Comparison of ENCODE assay signal across 13 cellular contexts in the genomic region with DNA sequence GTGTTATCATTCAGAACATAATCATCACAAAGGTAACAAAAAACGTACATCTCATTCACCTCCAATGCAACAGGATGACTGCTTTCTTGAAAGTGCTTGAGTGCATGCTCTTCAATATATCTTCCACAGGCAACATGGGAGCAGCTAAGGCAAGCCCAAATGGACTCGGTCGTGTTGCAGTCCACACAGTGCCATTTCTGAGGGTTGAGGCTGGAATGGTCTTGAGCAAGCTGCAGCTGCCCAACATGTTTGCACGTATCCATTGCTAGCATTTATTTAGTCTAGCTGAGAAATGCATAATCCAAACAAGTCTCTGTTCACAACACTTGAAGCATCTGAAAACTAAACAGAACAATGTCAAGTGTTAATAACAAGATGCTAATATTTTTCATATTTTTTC.
"Had no signal": no experiment of that assay in that cellular context is flagged by ENCODE, and none has a peak within 500 bp of the region (broad histone marks: within the 10 kb centered on the region; RNA-seq: fewer than 3 reads in every experiment).

No MANE protein-coding gene starts in this region.

- H3K9me3 ChIP-seq: esophagus squamous epithelium had no signal

- H3K36me3 ChIP-seq: esophagus squamous epithelium had no signal

- H3K27me3 Mint-ChIP-seq: activated naive CD8-positive, alpha-beta T cell; brain had no signal

- H3K36me3 Mint-ChIP-seq: brain had no signal

- H3K9me3 Mint-ChIP-seq: activated CD4-positive, alpha-beta memory T cell treated with anti-CD3 and anti-CD28 coated beads, Interleukin-2, amount 10 ng/mL, durations not matched to agents 7 days and 5 days; activated T-cell treated with anti-CD3 and anti-CD28 coated beads, Interleukin-2, amount 50 U/mL, for 4 hours; brain; nephron had no signal

- H3K4me3 Mint-ChIP-seq: activated CD4-positive, alpha-beta memory T cell treated with anti-CD3 and anti-CD28 coated beads, Interleukin-2, amount 10 ng/mL, durations not matched to agents 7 days and 5 days; activated naive CD8-positive, alpha-beta T cell; activated T-cell treated with anti-CD3 and anti-CD28 coated beads, Interleukin-2, amount 50 U/mL, for 4 hours; brain; nephron had no signal

- H3K4me1 Mint-ChIP-seq: activated CD4-positive, alpha-beta memory T cell treated with anti-CD3 and anti-CD28 coated beads, Interleukin-2, amount 10 ng/mL, durations not matched to agents 7 days and 5 days had no signal

- H3K4me3 ChIP-seq: esophagus squamous epithelium had no signal

- FAIRE-seq: urothelium cell line had no signal

- H3K27ac ChIP-seq: esophagus squamous epithelium had no signal

- DNase-seq: activated CD4-positive, alpha-beta memory T cell treated with anti-CD3 and anti-CD28 coated beads, Interleukin-2, amount 10 ng/mL, durations not matched to agents 7 days and 5 days; activated effector memory CD4-positive, alpha-beta T cell treated with Interleukin-2 at 50 U/mL for 16 hours; activated T-cell treated with anti-CD3 and anti-CD28 coated beads, Interleukin-2, amount 50 U/mL, for 4 hours; cortex of kidney; effector CD8-positive, alpha-beta T cell; esophagus squamous epithelium; glutamatergic neuron; left ventricle myocardium superior; stimulated activated CD4-positive, alpha-beta T cell treated with anti-CD3 and anti-CD28 coated beads, Interleukin-1b, Interleukin-23, amount 100 ng/mL, for 48 hours had no signal

- H3K27me3 ChIP-seq: esophagus squamous epithelium had no signal

- H3K27ac Mint-ChIP-seq: activated CD4-positive, alpha-beta memory T cell treated with anti-CD3 and anti-CD28 coated beads, Interleukin-2, amount 10 ng/mL, durations not matched to agents 7 days and 5 days; activated naive CD8-positive, alpha-beta T cell; nephron had no signal
